In genomic region chr7:7122033-7122478, GRCh38 we compare ENCODE assay signal across 24 cellular contexts.
DNase-seq lines count a peak whose midpoint lies in the region; ATAC-seq, FAIRE-seq and TF ChIP-seq lines count a peak whose summit lies in the region.
"Had no signal": no experiment of that assay in that cellular context is flagged by ENCODE, and none has a peak within 500 bp of the region (broad histone marks: within the 10 kb centered on the region; RNA-seq: fewer than 3 reads in every experiment).

No MANE protein-coding gene starts in this region.

- intact Hi-C loops in Right ventricle myocardium inferior (cut with DNase I), result no loop called here
- intact Hi-C loops in cardiac septum (cut with DNase I), result no loop called here
- intact Hi-C loops in K562 (cut with micrococcal nuclease), result no loop called here
- intact Hi-C loops in kidney (cut with DNase I), result no loop called here
- intact Hi-C loops in aorta (cut with DNase I), result no loop called here

- FAIRE-seq in K562 (lab: Jason Lieb, UNC), result no peak
- peak; percentile 80 for FAIRE-seq in kidney (lab: Jason Lieb, UNC)

- no peak overlapping the region for H2AFZ ChIP-seq in K562 (ENCODE audit: low read depth, low read length)

- TF ChIP-seq EP300 in K562 (IDR thresholded peaks at IDR 0.05; ENCODE audit: low read length), result no peak

- no peaks in the 10 kb centered on the region for H3K9me3 ChIP-seq in K562 (replicated peaks; ENCODE audit: control insufficient read depth, insufficient read depth, low read depth, low read length)
- no peaks in the 10 kb centered on the region for H3K9me3 ChIP-seq in kidney (ENCODE audit: control insufficient read depth in 1 of 2, low read length in 2 of 2)
- no peaks in the 10 kb centered on the region for H3K9me3 ChIP-seq in aorta (ENCODE audit: control insufficient read depth, low read length)
- H3K9me3 ChIP-seq: right lobe of liver, upper lobe of right lung had no signal

- no peak for TF ChIP-seq POLR2A in K562 (conservative IDR thresholded peaks at IDR 0.05)

- no peaks in the 10 kb centered on the region for H3K36me3 ChIP-seq in K562 (ENCODE audit: control insufficient read depth, insufficient read depth, low read length)
- no peaks in the 10 kb centered on the region for H3K36me3 ChIP-seq in kidney (ENCODE audit: control insufficient read depth in 1 of 2, insufficient read depth in 2 of 2, low read length in 2 of 2)
- no peaks in the 10 kb centered on the region for H3K36me3 ChIP-seq in aorta (ENCODE audit: control insufficient read depth in 1 of 2, insufficient read depth in 2 of 2, low read length in 1 of 2)
- H3K36me3 ChIP-seq: right lobe of liver, upper lobe of right lung had no signal

- H3K4me3 ChIP-seq in K562 (no peak overlapping the region), kidney (ENCODE audit: low read length in 2 of 2) (no peak overlapping the region), aorta (ENCODE audit: low read length in 2 of 2) (no peak overlapping the region)
- H3K4me3 ChIP-seq: right lobe of liver, upper lobe of right lung had no signal

- POLR2A ChIA-PET in K562 (lab: Yijun Ruan, JAX), result interaction anchor here (1.3 to 2.7 kb wide), 2 partner anchors 8 kb away, joined by 4 to 6 read pairs; no protein-coding TSS in a partner anchor

- TF ChIP-seq RAD21 in K562 (CRISPR knock-in tag; conservative IDR thresholded peaks at IDR 0.05 in 1 of 2, IDR thresholded peaks at IDR 0.05 in 1 of 2), result no peak

- DNase-seq in Right ventricle myocardium inferior (ENCODE audit: missing footprints), result no peak
- no peak for DNase-seq in cardiac septum (ENCODE audit: low spot score)
- DNase-seq in K562 (ENCODE audit: extremely low read depth in 1 of 4, low spot score in 3 of 4), result no peak
- no peak for DNase-seq in kidney
- DNase-seq in aorta, result no peak
- DNase-seq in NCI-H748 (lab: John Stamatoyannopoulos, UW; ENCODE audit: unreplicated experiment), result no peak
- no peak for DNase-seq in hypothalamus (lab: John Stamatoyannopoulos, UW)
- DNase-seq: ACHN; activated B cell treated with CpG ODN at 0.5 μM for 24 hours; activated effector memory CD4-positive, alpha-beta T cell treated with anti-CD3 and anti-CD28 coated beads, Interleukin-2, amount 50 U/mL, for 16 hours; amniotic stem cell; CD4-positive, alpha-beta memory T cell; effector memory CD4-positive, alpha-beta T cell; foreskin fibroblast; GOT3; NCI-H187; occipital lobe; right lobe of liver; SHP77 treated with DMSO at 0.1 percent for 48 hours; stimulated activated CD4-positive, alpha-beta T cell treated with anti-CD3 and anti-CD28 coated beads, Interleukin-2, amount 100 ng/mL, for 24 hours; T-helper 2 cell; upper lobe of right lung had no signal

- peak; percentile 90 for ATAC-seq in Right ventricle myocardium inferior
- no peak for ATAC-seq in K562
- peak; percentile 89 for ATAC-seq in aorta (ENCODE audit: low FRiP score)
- ATAC-seq in HG02759 (IDR thresholded peaks at IDR 0.05; ENCODE audit: unreplicated experiment), result no peak
- ATAC-seq: left lobe of liver, right lobe of liver had no signal

- no TSS peak for BruUV-seq in K562 (replicated peaks; lab: Mats Ljungman, UMichigan)

- TF ChIP-seq CTCF in K562 (IDR thresholded peaks at IDR 0.05 in 2 of 3, conservative IDR thresholded peaks at IDR 0.05 in 1 of 3; ENCODE audit: insufficient read depth in 2 of 3, low read depth in 1 of 3, low read length in 3 of 3) (no peak), kidney (IDR thresholded peaks at IDR 0.05; ENCODE audit: borderline replicate concordance, extremely low read depth, insufficient read depth) (no peak)

- H3K4me1 ChIP-seq in K562 (replicated peaks in 1 of 2; ENCODE audit: control insufficient read depth in 2 of 2, insufficient read depth in 2 of 2, low read length in 2 of 2) (no peaks in the 10 kb centered on the region), kidney (ENCODE audit: control insufficient read depth in 1 of 2, insufficient read depth in 1 of 2, low read depth in 1 of 2, low read length in 2 of 2) (no peaks in the 10 kb centered on the region), aorta (ENCODE audit: control insufficient read depth in 1 of 2, insufficient read depth in 2 of 2, low read length in 2 of 2) (no peaks in the 10 kb centered on the region)
- H3K4me1 ChIP-seq: right lobe of liver had no signal

- no peaks in the 10 kb centered on the region for H3K79me2 ChIP-seq in K562 (ENCODE audit: control insufficient read depth, insufficient read depth, low read length)

- CTCF ChIA-PET in K562 (lab: Yijun Ruan, JAX; ENCODE audit: low intra/inter-chr PET ratio), result no interaction called here

- H3K27ac ChIP-seq in K562 (ENCODE audit: extremely low read depth, low read depth, low read length) (no peak overlapping the region), kidney (ENCODE audit: low read depth in 2 of 2, low read length in 2 of 2) (no peak overlapping the region), aorta (ENCODE audit: low read depth in 1 of 2, low read length in 2 of 2) (no peak overlapping the region)
- H3K27ac ChIP-seq: right lobe of liver, upper lobe of right lung had no signal

- H3K9ac ChIP-seq in K562 (ENCODE audit: insufficient read depth in 1 of 2, low read depth in 2 of 2, low read length in 2 of 2), result no peak overlapping the region
- H3K9ac ChIP-seq in kidney (ENCODE audit: low read length in 2 of 2), result no peak overlapping the region

- 36% methylated on average over 4 of the region's 4 CpGs for WGBS in K562 (ENCODE audit: insufficient coverage, low coverage, missing lambda C conversion rate)
- 4 to 8% methylated on average over 4 of the region's 4 CpGs for WGBS in aorta, 2 donors

- H4K20me1 ChIP-seq in K562 (replicated peaks; ENCODE audit: control insufficient read depth, insufficient read depth, low read length), result no peaks in the 10 kb centered on the region

- H3K27me3 ChIP-seq in K562 (ENCODE audit: control insufficient read depth in 2 of 2, insufficient read depth in 2 of 2, low read length in 2 of 2) (no peaks in the 10 kb centered on the region), aorta (ENCODE audit: control insufficient read depth in 1 of 2, insufficient read depth in 2 of 2, low read length in 1 of 2) (no peaks in the 10 kb centered on the region)
- H3K27me3 ChIP-seq: right lobe of liver, upper lobe of right lung had no signal

- H3K4me2 ChIP-seq in K562 (ENCODE audit: insufficient read depth, low read length), result no peak overlapping the region

- in situ Hi-C loops in K562 (cut with MboI), result no loop called here

- H3K9me1 ChIP-seq in K562 (ENCODE audit: control insufficient read depth, insufficient read depth, low read length), result no peaks in the 10 kb centered on the region

TF ChIP-seq in K562, 482 proteins besides CTCF, POLR2A, EP300 and RAD21:
- no peak for TF ChIP-seq THRAP3 (IDR thresholded peaks at IDR 0.05; ENCODE audit: borderline replicate concordance)
- peak; percentile 57; the same call in 1 of the 2 replicates for TF ChIP-seq CEBPB (tag; IDR thresholded peaks at IDR 0.05)

Comparison
In these comparisons a context has a peak if more than half of its experiments do, and no peak if none do; other contexts are left out.
1. ATAC-seq: peak in Right ventricle myocardium inferior (single experiment) and aorta (single experiment); none in K562 (single experiment) and HG02759 (single experiment).